Comparison of ENCODE assay signal across 1 cellular context in the genomic region with DNA sequence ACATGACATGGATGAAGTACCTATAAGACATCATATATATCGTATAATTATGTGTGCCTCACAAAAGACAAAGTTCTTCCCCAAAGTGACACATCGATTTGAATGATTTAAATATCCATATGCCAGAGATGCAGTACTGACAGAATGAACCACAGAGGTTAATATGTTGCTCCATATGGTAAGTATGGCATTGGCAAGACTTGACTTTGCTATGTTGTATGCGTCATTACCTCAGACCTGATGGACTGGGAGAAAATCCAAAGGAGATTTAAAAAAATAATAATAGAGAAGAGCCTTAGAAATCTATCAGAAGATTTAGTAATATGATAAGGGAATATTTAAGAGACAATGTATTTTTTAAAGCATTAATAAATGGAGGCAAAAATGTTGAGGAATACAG.
TF ChIP-seq lines count a peak whose summit lies in the region.

No MANE protein-coding gene starts in this region.

TF ChIP-seq in IMR-90, 13 proteins besides CTCF, POLR2A, EP300 and RAD21:
- TF ChIP-seq CEBPB (IDR thresholded peaks at IDR 0.05; ENCODE audit: low read depth, low read length) (no peak), MAFK (IDR thresholded peaks at IDR 0.05; ENCODE audit: low read depth, low read length) (no peak), RCOR1 (IDR thresholded peaks at IDR 0.05; ENCODE audit: insufficient replicate concordance, low read length) (no peak), MXI1 (IDR thresholded peaks at IDR 0.05; ENCODE audit: borderline replicate concordance, low read depth, low read length) (no peak), RFX5 (IDR thresholded peaks at IDR 0.05; ENCODE audit: low read depth, low read length) (no peak), NFE2L2 (IDR thresholded peaks at IDR 0.05; ENCODE audit: low read depth, low read length) (no peak), FOS (IDR thresholded peaks at IDR 0.05; ENCODE audit: low read depth, low read length) (no peak), BHLHE40 (IDR thresholded peaks at IDR 0.05; ENCODE audit: low read depth, low read length) (no peak)
- TF ChIP-seq, protein P1, sequence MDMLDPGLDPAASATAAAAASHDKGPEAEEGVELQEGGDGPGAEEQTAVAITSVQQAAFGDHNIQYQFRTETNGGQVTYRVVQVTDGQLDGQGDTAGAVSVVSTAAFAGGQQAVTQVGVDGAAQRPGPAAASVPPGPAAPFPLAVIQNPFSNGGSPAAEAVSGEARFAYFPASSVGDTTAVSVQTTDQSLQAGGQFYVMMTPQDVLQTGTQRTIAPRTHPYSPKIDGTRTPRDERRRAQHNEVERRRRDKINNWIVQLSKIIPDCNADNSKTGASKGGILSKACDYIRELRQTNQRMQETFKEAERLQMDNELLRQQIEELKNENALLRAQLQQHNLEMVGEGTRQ (IDR thresholded peaks at IDR 0.05; ENCODE audit: low read depth, low read length) = no peak
- TF ChIP-seq, protein P2, sequence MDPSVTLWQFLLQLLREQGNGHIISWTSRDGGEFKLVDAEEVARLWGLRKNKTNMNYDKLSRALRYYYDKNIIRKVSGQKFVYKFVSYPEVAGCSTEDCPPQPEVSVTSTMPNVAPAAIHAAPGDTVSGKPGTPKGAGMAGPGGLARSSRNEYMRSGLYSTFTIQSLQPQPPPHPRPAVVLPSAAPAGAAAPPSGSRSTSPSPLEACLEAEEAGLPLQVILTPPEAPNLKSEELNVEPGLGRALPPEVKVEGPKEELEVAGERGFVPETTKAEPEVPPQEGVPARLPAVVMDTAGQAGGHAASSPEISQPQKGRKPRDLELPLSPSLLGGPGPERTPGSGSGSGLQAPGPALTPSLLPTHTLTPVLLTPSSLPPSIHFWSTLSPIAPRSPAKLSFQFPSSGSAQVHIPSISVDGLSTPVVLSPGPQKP (IDR thresholded peaks at IDR 0.05; ENCODE audit: borderline replicate concordance, low read depth, low read length) = no peak
